ENCODE assay signal across 13 cellular contexts in genomic region chr14:32327255-32327961, GRCh38. TPM values are rescaled to one million over a fixed set of nuclear protein-coding genes. Genes with fewer than 3 reads are reported as not detected.
DNase-seq lines count a peak whose midpoint lies in the region; ATAC-seq and TF ChIP-seq lines count a peak whose summit lies in the region.
"Had no signal": no experiment of that assay in that cellular context is flagged by ENCODE, and none has a peak within 500 bp of the region (broad histone marks: within the 10 kb centered on the region; RNA-seq: fewer than 3 reads in every experiment).

No MANE protein-coding gene starts in this region.

- H3K27ac ChIP-seq in neural progenitor cell: no peak overlapping the region
- no peak overlapping the region for H3K27ac ChIP-seq in PC-9
- no peak overlapping the region for H3K27ac ChIP-seq in PC-3 (ENCODE audit: low read length)
- H3K27ac ChIP-seq: HL-60 had no signal

- H3K9ac ChIP-seq in neural progenitor cell (no peak overlapping the region), PC-3 (ENCODE audit: low read length) (no peak overlapping the region)

- H3K4me3 ChIP-seq in neural progenitor cell: no peak overlapping the region
- no peak overlapping the region for H3K4me3 ChIP-seq in PC-9
- no peak overlapping the region for H3K4me3 ChIP-seq in PC-3 (ENCODE audit: low read length)

- POLR2A ChIA-PET in PC-9 (lab: Charles Lee; ENCODE audit: unreplicated experiment): no interaction called here
- POLR2A ChIA-PET in PC-3 (lab: Charles Lee; ENCODE audit: unreplicated experiment): no interaction called here

- H3K9me3 ChIP-seq in neural progenitor cell (ENCODE audit: low read depth): no peaks in the 10 kb centered on the region
- H3K9me3 ChIP-seq in PC-9 (ENCODE audit: insufficient read depth, low read depth): no peaks in the 10 kb centered on the region
- H3K9me3 ChIP-seq in PC-3 (ENCODE audit: low read length): no peaks in the 10 kb centered on the region
- H3K9me3 ChIP-seq: Caco-2 had no signal

- no peaks in the 10 kb centered on the region for H3K27me3 ChIP-seq in neural progenitor cell
- H3K27me3 ChIP-seq in PC-9 (ENCODE audit: insufficient read depth, low read depth): no peaks in the 10 kb centered on the region
- no peaks in the 10 kb centered on the region for H3K27me3 ChIP-seq in PC-3 (ENCODE audit: low read length)

- ATAC-seq in left ventricle myocardium superior: peak; percentile 37
- no peak for ATAC-seq in Right ventricle myocardium inferior
- peak; percentile 37 for ATAC-seq in activated T-helper 17 cell treated with anti-CD3 and anti-CD28 coated beads, Interleukin-2, amount 50 U/mL, for 72 hours (replicated peaks)
- no peak for ATAC-seq in PC-3

- H3K27ac Mint-ChIP-seq in activated T-helper 17 cell treated with anti-CD3 and anti-CD28 coated beads, Interleukin-2, amount 50 U/mL, for 72 hours: no peak overlapping the region
- H3K27ac Mint-ChIP-seq in neural progenitor cell (no peak overlapping the region), osteocyte (ENCODE audit: unreplicated experiment) (no peak overlapping the region)

- H3K4me2 ChIP-seq in neural progenitor cell: no peak overlapping the region
- no peak overlapping the region for H3K4me2 ChIP-seq in PC-9
- H3K4me2 ChIP-seq in PC-3 (ENCODE audit: low read length): no peak overlapping the region

- no peaks in the 10 kb centered on the region for H3K9me3 Mint-ChIP-seq in activated T-helper 17 cell treated with anti-CD3 and anti-CD28 coated beads, Interleukin-2, amount 50 U/mL, for 72 hours
- H3K9me3 Mint-ChIP-seq in neural progenitor cell: no peaks in the 10 kb centered on the region
- H3K9me3 Mint-ChIP-seq in osteocyte (ENCODE audit: unreplicated experiment): no peaks in the 10 kb centered on the region

- H4K20me1 ChIP-seq in neural progenitor cell (ENCODE audit: low read depth): no peaks in the 10 kb centered on the region
- no peaks in the 10 kb centered on the region for H4K20me1 ChIP-seq in PC-9 (ENCODE audit: insufficient read depth)
- H4K20me1 ChIP-seq in PC-3 (ENCODE audit: low read length): no peaks in the 10 kb centered on the region

- H3K4me3 Mint-ChIP-seq in activated T-helper 17 cell treated with anti-CD3 and anti-CD28 coated beads, Interleukin-2, amount 50 U/mL, for 72 hours: no peak overlapping the region
- H3K4me3 Mint-ChIP-seq in neural progenitor cell (no peak overlapping the region), osteocyte (ENCODE audit: unreplicated experiment) (no peak overlapping the region)

- TF ChIP-seq CTCF in neural progenitor cell (IDR thresholded peaks at IDR 0.05) (no peak), osteocyte (IDR thresholded peaks at IDR 0.05) (no peak), PC-9 (conservative IDR thresholded peaks at IDR 0.05) (no peak), PC-3 (conservative IDR thresholded peaks at IDR 0.05; ENCODE audit: low read depth, low read length) (no peak)

- H3K36me3 ChIP-seq in neural progenitor cell: no peaks in the 10 kb centered on the region
- H3K36me3 ChIP-seq in PC-9 (ENCODE audit: low read depth): no peaks in the 10 kb centered on the region
- no peaks in the 10 kb centered on the region for H3K36me3 ChIP-seq in PC-3 (ENCODE audit: low read depth, low read length)

- no peaks in the 10 kb centered on the region for H3K4me1 Mint-ChIP-seq in activated T-helper 17 cell treated with anti-CD3 and anti-CD28 coated beads, Interleukin-2, amount 50 U/mL, for 72 hours
- peaks cover 47% of the 10 kb centered on the region for H3K4me1 Mint-ChIP-seq in neural progenitor cell
- no peaks in the 10 kb centered on the region for H3K4me1 Mint-ChIP-seq in osteocyte (ENCODE audit: unreplicated experiment)

- CTCF ChIA-PET in PC-9 (lab: Charles Lee): no interaction called here
- CTCF ChIA-PET in PC-3 (lab: Charles Lee): no interaction called here

- no peaks in the 10 kb centered on the region for H3K27me3 Mint-ChIP-seq in activated T-helper 17 cell treated with anti-CD3 and anti-CD28 coated beads, Interleukin-2, amount 50 U/mL, for 72 hours
- H3K27me3 Mint-ChIP-seq in neural progenitor cell (ENCODE audit: insufficient read depth, low read depth) (no peaks in the 10 kb centered on the region), osteocyte (ENCODE audit: unreplicated experiment) (no peaks in the 10 kb centered on the region)

- intact Hi-C loops in left ventricle myocardium superior (cut with micrococcal nuclease): no loop called here
- intact Hi-C loops in Right ventricle myocardium inferior (cut with DNase I): no loop called here
- intact Hi-C loops in PC-9 (cut with micrococcal nuclease; ENCODE audit: unreplicated experiment): no loop called here
- intact Hi-C loops in PC-3 (cut with micrococcal nuclease): no loop called here

- H2AFZ ChIP-seq in neural progenitor cell (replicated peaks) (peak overlapping the region; percentile 82), PC-9 (no peak overlapping the region), PC-3 (ENCODE audit: low read length) (no peak overlapping the region)

- no peaks in the 10 kb centered on the region for H3K9me2 ChIP-seq in PC-9 (ENCODE audit: insufficient read depth)
- H3K9me2 ChIP-seq in PC-3 (replicated peaks; ENCODE audit: low read length): no peaks in the 10 kb centered on the region

- H3F3A ChIP-seq in neural progenitor cell (ENCODE audit: low read depth) (peaks cover 31% of the 10 kb centered on the region), PC-9 (ENCODE audit: insufficient read depth, low read depth) (no peaks in the 10 kb centered on the region), PC-3 (ENCODE audit: low read length, unreplicated experiment) (no peaks in the 10 kb centered on the region)

- H3K79me2 ChIP-seq in neural progenitor cell (ENCODE audit: low read depth): no peaks in the 10 kb centered on the region
- H3K79me2 ChIP-seq in PC-9 (ENCODE audit: low read depth): no peaks in the 10 kb centered on the region
- no peaks in the 10 kb centered on the region for H3K79me2 ChIP-seq in PC-3 (ENCODE audit: low read length)

- H3K36me3 Mint-ChIP-seq in activated T-helper 17 cell treated with anti-CD3 and anti-CD28 coated beads, Interleukin-2, amount 50 U/mL, for 72 hours (ENCODE audit: low read depth): no peaks in the 10 kb centered on the region
- H3K36me3 Mint-ChIP-seq in neural progenitor cell (no peaks in the 10 kb centered on the region), osteocyte (ENCODE audit: unreplicated experiment) (no peaks in the 10 kb centered on the region)

- H3K4me1 ChIP-seq in neural progenitor cell (peaks cover 45% of the 10 kb centered on the region), PC-9 (replicated peaks; ENCODE audit: insufficient read depth) (no peaks in the 10 kb centered on the region), PC-3 (ENCODE audit: insufficient read depth, low read length) (peaks cover 4% of the 10 kb centered on the region)

- no peak for DNase-seq in left ventricle myocardium superior
- no peak for DNase-seq in Right ventricle myocardium inferior (ENCODE audit: missing footprints)
- DNase-seq in neural progenitor cell (ENCODE audit: low spot score): no peak
- DNase-seq in osteocyte (ENCODE audit: extremely low spot score, unreplicated experiment): no peak
- DNase-seq in HPDE6-E6E7 (ENCODE audit: extremely low spot score): no peak
- DNase-seq in PC-9: no peak
- no peak for DNase-seq in PC-3
- DNase-seq: AML-193, Caco-2, NCI-H1417, NCI-H2029 had no signal

- BruUV-seq in PC-9 (replicated peaks; lab: Mats Ljungman, UMichigan) (no TSS peak), PC-3 (replicated peaks; lab: Mats Ljungman, UMichigan) (no TSS peak)

RNA-seq across cellular contexts. Expression of gene AKAP6, which starts 1.7 kb away (rescaled TPM):
- total RNA-seq in left ventricle myocardium superior: 172 TPM
- total RNA-seq in Right ventricle myocardium inferior: 160 TPM
- 1 to 10 TPM; 1.1 to 2.1 TPM for total RNA-seq in activated T-helper 17 cell treated with anti-CD3 and anti-CD28 coated beads, Interleukin-2, amount 50 U/mL, for 72 hours
- total RNA-seq in neural progenitor cell (ENCODE audit: low replicate concordance): 3.7 and 7.3 TPM in 2 replicates
- 3.8 and 4.1 TPM in 2 replicates for total RNA-seq in osteocyte
- total RNA-seq in PC-9 (2021): 2.8 and 3.5 TPM in 2 replicates
- total RNA-seq in PC-3 (2014; rRNA removed): 1.5 and 2.8 TPM in 2 replicates

Comparison
In these comparisons a context has a peak if more than half of its experiments do, and no peak if none do; other contexts are left out.
1. ATAC-seq: peak in left ventricle myocardium superior (single experiment) and activated T-helper 17 cell treated with anti-CD3 and anti-CD28 coated beads, Interleukin-2, amount 50 U/mL, for 72 hours (single experiment); none in Right ventricle myocardium inferior (single experiment) and PC-3 (single experiment).
2. RNA of gene AKAP6, which starts 1.7 kb away (total RNA-seq): 172 TPM in left ventricle myocardium superior (single experiment) and 160 TPM in Right ventricle myocardium inferior (single experiment); 3.8 to 4.1 TPM in osteocyte, 3.7 to 7.3 TPM in neural progenitor cell, 2.8 to 3.5 TPM in PC-9, 1.1 to 2.1 TPM in activated T-helper 17 cell treated with anti-CD3 and anti-CD28 coated beads, Interleukin-2, amount 50 U/mL, for 72 hours and 1.5 to 2.8 TPM in PC-3; every median in the first group is over 10 times any median in the second.